3 cellular contexts compared by ENCODE assay signal in genomic region chr2:67522154-67522553, GRCh38.
A peak's percentile ranks its signal among the peaks of the same experiment; 100 is the strongest.
TF ChIP-seq lines count a peak whose summit lies in the region.

No MANE protein-coding gene starts in this region.

TF ChIP-seq in A549, 52 proteins besides CTCF, POLR2A, EP300 and RAD21:
- TF ChIP-seq REST (IDR thresholded peaks at IDR 0.05) (no peak), MAFK (IDR thresholded peaks at IDR 0.05; ENCODE audit: partially characterized antibody) (peak; percentile 99)

TF ChIP-seq in IMR-90, 13 proteins besides CTCF, POLR2A, EP300 and RAD21:
- TF ChIP-seq SMC3 (IDR thresholded peaks at IDR 0.05; ENCODE audit: low read depth, low read length) = no peak
- TF ChIP-seq MAZ (IDR thresholded peaks at IDR 0.05; ENCODE audit: borderline replicate concordance, low read depth, low read length) = no peak
- no peak for TF ChIP-seq FOS (IDR thresholded peaks at IDR 0.05; ENCODE audit: low read depth, low read length)
- no peak for TF ChIP-seq CHD1 (IDR thresholded peaks at IDR 0.05; ENCODE audit: low read depth, low read length)
- no peak for TF ChIP-seq BHLHE40 (IDR thresholded peaks at IDR 0.05; ENCODE audit: low read depth, low read length)
- TF ChIP-seq CEBPB (IDR thresholded peaks at IDR 0.05; ENCODE audit: low read depth, low read length) = no peak
- TF ChIP-seq NFE2L2 (IDR thresholded peaks at IDR 0.05; ENCODE audit: low read depth, low read length) = no peak
- peak; percentile 100 for TF ChIP-seq MAFK (IDR thresholded peaks at IDR 0.05; ENCODE audit: low read depth, low read length)
- no peak for TF ChIP-seq MXI1 (IDR thresholded peaks at IDR 0.05; ENCODE audit: borderline replicate concordance, low read depth, low read length)

TF ChIP-seq in H1, 55 proteins besides CTCF, POLR2A, EP300 and RAD21:
- TF ChIP-seq GABPA (IDR thresholded peaks at IDR 0.05; ENCODE audit: borderline replicate concordance, insufficient read depth, low read length) (no peak), MAFK (IDR thresholded peaks at IDR 0.05; ENCODE audit: low read depth, low read length) (peak; percentile 98)
